In genomic region chr7:90980545-90980944, GRCh38 we compare ENCODE assay signal across 19 cellular contexts.
DNase-seq lines count a peak whose midpoint lies in the region; ATAC-seq, FAIRE-seq and TF ChIP-seq lines count a peak whose summit lies in the region.
"Had no signal": no experiment of that assay in that cellular context is flagged by ENCODE, and none has a peak within 500 bp of the region (broad histone marks: within the 10 kb centered on the region; RNA-seq: fewer than 3 reads in every experiment).

No MANE protein-coding gene starts in this region.

- H2AFZ ChIP-seq in HepG2 (ENCODE audit: low read length): no peak overlapping the region
- H2AFZ ChIP-seq: GM23248 had no signal

- in situ Hi-C loops in HepG2 (cut with HindIII; ENCODE audit: extremely low pct_ligation_motif_present, low pct_unique_long_range_greater_than_20kb): no loop called here

- H3K4me3 ChIP-seq in HepG2 (replicated peaks in 1 of 3; ENCODE audit: insufficient read depth in 1 of 3, low read depth in 2 of 3, low read length in 3 of 3) (no peak overlapping the region), right lobe of liver (no peak overlapping the region), cardiac fibroblast (replicated peaks in 1 of 2; ENCODE audit: low read depth in 2 of 2, low read length in 2 of 2) (no peak overlapping the region)
- H3K4me3 ChIP-seq: GM23248, HAP-1 had no signal

- H3K4me2 ChIP-seq in HepG2 (ENCODE audit: low read depth, low read length): no peak overlapping the region

- no peaks in the 10 kb centered on the region for H3K79me2 ChIP-seq in HepG2 (ENCODE audit: insufficient read depth, low read length)

- no peak for TF ChIP-seq RAD21 in HepG2 (CRISPR knock-in tag; IDR thresholded peaks at IDR 0.05)

- no peak for DNase-seq in HepG2 (ENCODE audit: low spot score)
- DNase-seq in right lobe of liver: no peak
- peak; percentile 24 for DNase-seq in NCI-H226
- peak; percentile 29 to 41 for DNase-seq in cardiac fibroblast (ENCODE audit: low read depth in 2 of 2)
- DNase-seq in D341Med (ENCODE audit: low spot score): no peak
- DNase-seq in AG20443 (ENCODE audit: low spot score): no peak
- no peak for DNase-seq in COR-L47 (lab: John Stamatoyannopoulos, UW)
- DNase-seq: BE2C; C1 segment of cervical spinal cord; Caco-2; CD4-positive, CD25-positive, alpha-beta regulatory T cell; CD8-positive, alpha-beta memory T cell; GM23248; KG1 had no signal

- POLR2A ChIA-PET in HepG2 (lab: Yijun Ruan, JAX): no interaction called here

- no peaks in the 10 kb centered on the region for H3K36me3 ChIP-seq in HepG2 (replicated peaks in 1 of 2; ENCODE audit: control insufficient read depth in 1 of 2, insufficient read depth in 2 of 2, low read length in 2 of 2)
- no peaks in the 10 kb centered on the region for H3K36me3 ChIP-seq in right lobe of liver
- H3K36me3 ChIP-seq: BE2C, HAP-1 had no signal

- intact Hi-C loops in HepG2 (cut with micrococcal nuclease; ENCODE audit: unreplicated experiment) (no loop called here), right lobe of liver (cut with DNase I) (no loop called here)

- H3K4me1 ChIP-seq in HepG2 (ENCODE audit: insufficient read depth, low read length): no peaks in the 10 kb centered on the region
- no peaks in the 10 kb centered on the region for H3K4me1 ChIP-seq in right lobe of liver
- H3K4me1 ChIP-seq: BE2C, Caco-2, HAP-1 had no signal

- no peak for TF ChIP-seq CTCF in HepG2 (CRISPR knock-in tag; IDR thresholded peaks at IDR 0.05)
- no peak for TF ChIP-seq CTCF in right lobe of liver (IDR thresholded peaks at IDR 0.05)
- TF ChIP-seq CTCF in cardiac fibroblast (IDR thresholded peaks at IDR 0.05; ENCODE audit: low read depth, low read length): no peak

- no peak for FAIRE-seq in HepG2 (lab: Jason Lieb, UNC)
- FAIRE-seq: G401.6, GM12891, GM19239 had no signal

- H3K27me3 ChIP-seq in HepG2 (ENCODE audit: control insufficient read depth in 1 of 2, insufficient read depth in 2 of 2, low read length in 2 of 2) (no peaks in the 10 kb centered on the region), right lobe of liver (no peaks in the 10 kb centered on the region)
- H3K27me3 ChIP-seq: BE2C had no signal

- BruUV-seq in HepG2 (replicated peaks; lab: Mats Ljungman, UMichigan): no TSS peak

- TF ChIP-seq EP300 in HepG2 (IDR thresholded peaks at IDR 0.05; ENCODE audit: low read depth in 2 of 2, low read length in 2 of 2) (no peak), HepG2 (CRISPR knock-in tag; IDR thresholded peaks at IDR 0.05; ENCODE audit: borderline replicate concordance) (no peak)

- H3K9me3 ChIP-seq in HepG2 (ENCODE audit: low read length): 0 out of 2 replicates have a peak, but pooled peaks cover 6% of the 10 kb centered on the region
- no peaks in the 10 kb centered on the region for H3K9me3 ChIP-seq in right lobe of liver
- H3K9me3 ChIP-seq: BE2C, HAP-1 had no signal

- H4K20me1 ChIP-seq in HepG2 (ENCODE audit: insufficient read depth, low read length): no peaks in the 10 kb centered on the region

- TF ChIP-seq POLR2A in HepG2 (IDR thresholded peaks at IDR 0.05; ENCODE audit: insufficient read depth in 1 of 2, low read depth in 2 of 2, low read length in 2 of 2): no peak
- no peak for TF ChIP-seq POLR2A in right lobe of liver (IDR thresholded peaks at IDR 0.05)

- 0% methylated on average over 2 of the region's 2 CpGs for WGBS in HepG2 (ENCODE audit: low lambda C conversion rate)
- 40% methylated on average over 2 of the region's 2 CpGs for WGBS in right lobe of liver (ENCODE audit: insufficient coverage, low coverage, low lambda C conversion rate, missing lambda C conversion rate)

- CTCF ChIA-PET in HepG2 (lab: Yijun Ruan, JAX; ENCODE audit: low intra/inter-chr PET ratio, low total read pairs): no interaction called here

- H3K27ac ChIP-seq in HepG2 (ENCODE audit: extremely low read length, insufficient read depth, low read length) (no peak overlapping the region), right lobe of liver (no peak overlapping the region)
- H3K27ac ChIP-seq: GM23248, HL-60 had no signal

- no peak for ATAC-seq in HepG2
- ATAC-seq in right lobe of liver: no peak

- no peak overlapping the region for H3K9ac ChIP-seq in HepG2 (ENCODE audit: insufficient read depth, low read depth, low read length)
- H3K9ac ChIP-seq: GM23248 had no signal

TF ChIP-seq in HepG2, 621 proteins besides CTCF, POLR2A, EP300 and RAD21:
- no peak for TF ChIP-seq TAF15 (IDR thresholded peaks at IDR 0.05; ENCODE audit: low read depth, low read length, poor library complexity, severe bottlenecking)
- TF ChIP-seq RBFOX2 (IDR thresholded peaks at IDR 0.05; ENCODE audit: low read depth, low read length): no peak
- TF ChIP-seq THYN1 (CRISPR knock-in tag; IDR thresholded peaks at IDR 0.05; ENCODE audit: borderline replicate concordance, low read depth): no peak
- no peak for TF ChIP-seq CERS6 (CRISPR knock-in tag; IDR thresholded peaks at IDR 0.05)
- no peak for TF ChIP-seq SOX5 (CRISPR knock-in tag; IDR thresholded peaks at IDR 0.05; ENCODE audit: borderline replicate concordance)
- TF ChIP-seq ATF7 (IDR thresholded peaks at IDR 0.05): peak; percentile 98
- TF ChIP-seq ATF7 (CRISPR knock-in tag; IDR thresholded peaks at IDR 0.05): no peak
- no peak for TF ChIP-seq HNRNPL (IDR thresholded peaks at IDR 0.05; ENCODE audit: low read depth, low read length)
- TF ChIP-seq CREB1 (IDR thresholded peaks at IDR 0.05): peak; percentile 92
- TF ChIP-seq CREB1 (CRISPR knock-in tag; IDR thresholded peaks at IDR 0.05): no peak
- no peak for TF ChIP-seq ZNF142 (CRISPR knock-in tag; IDR thresholded peaks at IDR 0.05)
- TF ChIP-seq ZNF777 (CRISPR knock-in tag; IDR thresholded peaks at IDR 0.05): no peak
- no peak for TF ChIP-seq GABPA (IDR thresholded peaks at IDR 0.05; ENCODE audit: low read depth, low read length)
- TF ChIP-seq GABPA (CRISPR knock-in tag; IDR thresholded peaks at IDR 0.05; ENCODE audit: low read depth): no peak
- no peak for TF ChIP-seq DBP (CRISPR knock-in tag; IDR thresholded peaks at IDR 0.05; ENCODE audit: not compliant biosample characterization)
- TF ChIP-seq JDP2 (CRISPR knock-in tag; IDR thresholded peaks at IDR 0.05; ENCODE audit: borderline replicate concordance): no peak
- TF ChIP-seq ZFP41 (CRISPR knock-in tag; IDR thresholded peaks at IDR 0.05; ENCODE audit: borderline replicate concordance): no peak
- no peak for TF ChIP-seq NFKBIZ (CRISPR knock-in tag; IDR thresholded peaks at IDR 0.05)

Comparison
In these comparisons a context has a peak if more than half of its experiments do, and no peak if none do; other contexts are left out.
1. DNase-seq: peak in NCI-H226 (single experiment) and cardiac fibroblast (2 of 2); none in HepG2 (single experiment), right lobe of liver (0 of 3), D341Med (single experiment), AG20443 (single experiment) and COR-L47 (single experiment).